ENCODE assay signal across 14 cellular contexts in the genomic region with DNA sequence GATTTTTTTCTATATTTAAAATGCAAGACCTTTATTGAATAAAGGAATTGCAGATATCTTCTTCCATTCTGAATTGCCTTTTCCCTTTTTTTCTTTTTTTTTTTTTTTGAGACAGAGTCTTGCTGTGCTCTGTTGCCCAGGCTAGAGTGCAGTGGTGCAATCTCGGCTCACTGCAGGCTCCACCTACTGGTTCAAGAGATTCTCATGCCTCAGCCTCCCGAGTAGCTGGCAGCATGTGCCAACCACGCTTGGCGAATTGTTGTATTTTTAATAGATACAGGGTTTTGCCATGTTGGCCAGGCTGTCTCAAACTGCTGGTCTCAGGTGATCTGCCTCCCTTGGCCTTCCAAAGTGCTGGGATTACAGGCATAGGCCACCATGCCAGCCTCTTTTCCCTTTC.
DNase-seq lines count a peak whose midpoint lies in the region; ATAC-seq, FAIRE-seq and TF ChIP-seq lines count a peak whose summit lies in the region.
"Had no signal": no experiment of that assay in that cellular context is flagged by ENCODE, and none has a peak within 500 bp of the region (broad histone marks: within the 10 kb centered on the region; RNA-seq: fewer than 3 reads in every experiment).

No MANE protein-coding gene starts in this region.

- H3K9me3 ChIP-seq in H1 (ENCODE audit: insufficient read depth in 2 of 2, low read depth in 1 of 2, low read length in 1 of 2) = no peaks in the 10 kb centered on the region
- H3K9me3 ChIP-seq: breast epithelium had no signal

- no peak overlapping the region for H3K23ac ChIP-seq in H1 (ENCODE audit: insufficient read length)

- no peak overlapping the region for H3K4me2 ChIP-seq in H1 (ENCODE audit: insufficient read depth in 1 of 2, low read depth in 2 of 2, low read length in 2 of 2)

- TF ChIP-seq EP300 in H1 (IDR thresholded peaks at IDR 0.05; ENCODE audit: borderline replicate concordance in 1 of 2, low read depth in 2 of 2, low read length in 2 of 2) = no peak

- peak in 1 of 2 experiments; percentile 13; a peak in 2 of 4 replicates for TF ChIP-seq RAD21 in H1 (IDR thresholded peaks at IDR 0.05 in 1 of 2, conservative IDR thresholded peaks at IDR 0.05 in 1 of 2; ENCODE audit: low read depth in 2 of 2, low read length in 2 of 2)

- no peaks in the 10 kb centered on the region for H3K23me2 ChIP-seq in H1 (ENCODE audit: low read depth, low read length)

- POLR2A ChIA-PET in H1 (lab: Charles Lee; ENCODE audit: partially characterized antibody) = no interaction called here

- no peak overlapping the region for H3K14ac ChIP-seq in H1 (ENCODE audit: insufficient read length)

- H2BK5ac ChIP-seq in H1 (ENCODE audit: low read depth, low read length) = no peak overlapping the region

- H3K27me3 ChIP-seq in H1 (replicated peaks in 1 of 4; ENCODE audit: control insufficient read depth in 3 of 4, extremely low read depth in 1 of 4, insufficient read depth in 3 of 4, low read length in 3 of 4) = no peaks in the 10 kb centered on the region
- H3K27me3 ChIP-seq: breast epithelium had no signal

- H3K4me3 ChIP-seq in H1 (ENCODE audit: extremely low read depth in 1 of 4, insufficient read depth in 2 of 4, low read depth in 3 of 4, low read length in 4 of 4) = no peak overlapping the region
- H3K4me3 ChIP-seq: breast epithelium had no signal

- no peak overlapping the region for H4K5ac ChIP-seq in H1 (ENCODE audit: insufficient read length, low read depth, low read length)

- no peaks in the 10 kb centered on the region for H3K27me3 Mint-ChIP-seq in activated naive CD4-positive, alpha-beta T cell treated with anti-CD3 and anti-CD28 coated beads for 36 hours (ENCODE audit: low read depth)
- no peaks in the 10 kb centered on the region for H3K27me3 Mint-ChIP-seq in progenitor cell of endocrine pancreas

- H4K91ac ChIP-seq in H1 (replicated peaks; ENCODE audit: insufficient read length, low read length) = no peak overlapping the region

- no peaks in the 10 kb centered on the region for H3K36me3 Mint-ChIP-seq in activated naive CD4-positive, alpha-beta T cell treated with anti-CD3 and anti-CD28 coated beads for 36 hours (ENCODE audit: low read depth)
- H3K36me3 Mint-ChIP-seq in activated naive CD4-positive, alpha-beta T cell treated with anti-CD3 and anti-CD28 coated beads, Interleukin-2, amount 50 U/mL, for 72 hours = no peaks in the 10 kb centered on the region
- H3K36me3 Mint-ChIP-seq in progenitor cell of endocrine pancreas (ENCODE audit: insufficient read depth) = peaks cover 1% of the 10 kb centered on the region

- no peak overlapping the region for H4K8ac ChIP-seq in H1 (ENCODE audit: extremely low read depth, insufficient read depth, low read length)

- no peak for FAIRE-seq in H1 (lab: Jason Lieb, UNC)

- H2BK12ac ChIP-seq in H1 (ENCODE audit: low read depth, low read length) = no peak overlapping the region

- H2BK20ac ChIP-seq in H1 (ENCODE audit: low read length) = no peak overlapping the region

- H3K18ac ChIP-seq in H1 (ENCODE audit: extremely low read depth, low read length) = no peak overlapping the region

- H3K36me3 ChIP-seq in H1 (ENCODE audit: control insufficient read depth in 2 of 4, insufficient read depth in 4 of 4, low read length in 3 of 4) = no peaks in the 10 kb centered on the region
- H3K36me3 ChIP-seq: breast epithelium had no signal

- H3K4me1 Mint-ChIP-seq in activated naive CD4-positive, alpha-beta T cell treated with anti-CD3 and anti-CD28 coated beads for 36 hours (ENCODE audit: low read depth) = peaks cover 4% of the 10 kb centered on the region
- no peaks in the 10 kb centered on the region for H3K4me1 Mint-ChIP-seq in progenitor cell of endocrine pancreas (ENCODE audit: low read depth)

- no peak for ATAC-seq in activated naive CD4-positive, alpha-beta T cell treated with anti-CD3 and anti-CD28 coated beads, Interleukin-2, amount 50 U/mL, for 72 hours

- H3K4ac ChIP-seq in H1 (replicated peaks; ENCODE audit: insufficient read length, low read depth, low read length) = no peak overlapping the region

- H3K9me3 Mint-ChIP-seq in activated naive CD4-positive, alpha-beta T cell treated with anti-CD3 and anti-CD28 coated beads for 36 hours = no peaks in the 10 kb centered on the region
- no peaks in the 10 kb centered on the region for H3K9me3 Mint-ChIP-seq in activated naive CD4-positive, alpha-beta T cell treated with anti-CD3 and anti-CD28 coated beads, Interleukin-2, amount 50 U/mL, for 72 hours
- H3K9me3 Mint-ChIP-seq in progenitor cell of endocrine pancreas (ENCODE audit: low read depth) = no peaks in the 10 kb centered on the region

- WGBS in H1 (ENCODE audit: extremely low coverage in 1 of 2, insufficient coverage in 1 of 2, insufficient read length in 1 of 2, insufficient replicate concordance in 2 of 2, low coverage in 1 of 2, low lambda C conversion rate in 2 of 2, missing lambda C conversion rate in 1 of 2), 2 experiments = 78% methylated on average over 4 of the region's 4 CpGs; no CpG with 5 or more reads in 1 of the 2 experiments

- CTCF ChIA-PET in activated naive CD4-positive, alpha-beta T cell treated with anti-CD3 and anti-CD28 coated beads for 36 hours (lab: Charles Lee) = no interaction called here
- CTCF ChIA-PET in H1 (lab: Charles Lee; ENCODE audit: partially characterized antibody) = interaction anchor here (0.7 kb wide), 1 partner anchor 125 kb away, joined by 3 read pairs; no protein-coding TSS in a partner anchor

- no peak overlapping the region for H3K9ac ChIP-seq in H1 (replicated peaks in 1 of 4; ENCODE audit: extremely low read depth in 1 of 4, low read depth in 3 of 4, low read length in 3 of 4)

- H3K27ac ChIP-seq in H1 (ENCODE audit: low read depth, low read length) = no peak overlapping the region
- H3K27ac ChIP-seq: breast epithelium had no signal

- H3K56ac ChIP-seq in H1 (replicated peaks; ENCODE audit: insufficient read length, low read depth, low read length) = no peak overlapping the region

- H3K79me1 ChIP-seq in H1 (ENCODE audit: low read depth, low read length) = no peaks in the 10 kb centered on the region

- intact Hi-C loops in activated naive CD4-positive, alpha-beta T cell treated with anti-CD3 and anti-CD28 coated beads for 36 hours (cut with micrococcal nuclease) = no loop called here

- no peak overlapping the region for H2AFZ ChIP-seq in H1 (ENCODE audit: low read length)

- H2BK120ac ChIP-seq in H1 (replicated peaks; ENCODE audit: low read depth, low read length) = no peak overlapping the region

- H4K20me1 ChIP-seq in H1 (replicated peaks in 1 of 2; ENCODE audit: control insufficient read depth in 1 of 2, insufficient read depth in 2 of 2, low read length in 2 of 2) = no peaks in the 10 kb centered on the region

- DNase-seq in activated naive CD4-positive, alpha-beta T cell treated with anti-CD3 and anti-CD28 coated beads for 36 hours = peak; percentile 5
- no peak for DNase-seq in activated naive CD4-positive, alpha-beta T cell treated with anti-CD3 and anti-CD28 coated beads, Interleukin-2, amount 50 U/mL, for 72 hours (ENCODE audit: low spot score in 2 of 2)
- DNase-seq in NAMALWA (ENCODE audit: low spot score) (peak; percentile 3), H1 (ENCODE audit: low read depth in 1 of 2, low spot score in 2 of 2) (no peak), progenitor cell of endocrine pancreas (ENCODE audit: low spot score, unreplicated experiment) (no peak), hypothalamus (lab: John Stamatoyannopoulos, UW) (no peak), NCI-H82 treated with DMSO at 0.1 percent for 48 hours (lab: John Stamatoyannopoulos, UW; ENCODE audit: unreplicated experiment) (no peak), HuH-7 (ENCODE audit: low spot score) (no peak)
- DNase-seq: activated naive CD4-positive, alpha-beta T cell; effector CD8-positive, alpha-beta T cell; NCI-H1048; NCI-H446; SHP77 had no signal

- no peak overlapping the region for H3K4me3 Mint-ChIP-seq in activated naive CD4-positive, alpha-beta T cell treated with anti-CD3 and anti-CD28 coated beads for 36 hours
- no peak overlapping the region for H3K4me3 Mint-ChIP-seq in progenitor cell of endocrine pancreas (ENCODE audit: low read depth)

- TF ChIP-seq POLR2A in H1 (IDR thresholded peaks at IDR 0.05; ENCODE audit: control extremely low read depth in 1 of 2, low read depth in 2 of 2, low read length in 2 of 2) = no peak

- H2AK5ac ChIP-seq in H1 (ENCODE audit: low read depth, low read length) = no peak overlapping the region

- H3K4me1 ChIP-seq in H1 (replicated peaks in 1 of 4; ENCODE audit: control insufficient read depth in 3 of 4, insufficient read depth in 4 of 4, low read length in 3 of 4) = no peaks in the 10 kb centered on the region
- H3K4me1 ChIP-seq: breast epithelium had no signal

- H3K27ac Mint-ChIP-seq in activated naive CD4-positive, alpha-beta T cell treated with anti-CD3 and anti-CD28 coated beads for 36 hours = no peak overlapping the region
- no peak overlapping the region for H3K27ac Mint-ChIP-seq in activated naive CD4-positive, alpha-beta T cell treated with anti-CD3 and anti-CD28 coated beads, Interleukin-2, amount 50 U/mL, for 72 hours
- H3K27ac Mint-ChIP-seq in progenitor cell of endocrine pancreas = no peak overlapping the region

- TF ChIP-seq CTCF in H1 (IDR thresholded peaks at IDR 0.05; ENCODE audit: control extremely low read depth in 1 of 3, insufficient read depth in 1 of 3, low read depth in 1 of 3, low read length in 3 of 3) (peak; percentile 17 to 36 (median 34); a peak in 3 of 4 replicates), progenitor cell of endocrine pancreas (IDR thresholded peaks at IDR 0.05; ENCODE audit: unreplicated experiment) (peak; percentile 10)

- no peaks in the 10 kb centered on the region for H3K79me2 ChIP-seq in H1 (ENCODE audit: control insufficient read depth in 1 of 2, insufficient read depth in 2 of 2, low read length in 2 of 2)

- no peak overlapping the region for H2BK15ac ChIP-seq in H1 (ENCODE audit: low read length)

TF ChIP-seq in H1, 55 proteins besides CTCF, POLR2A, EP300 and RAD21:
- TF ChIP-seq CHD1 (IDR thresholded peaks at IDR 0.05; ENCODE audit: low read depth, low read length) (no peak), NRF1 (IDR thresholded peaks at IDR 0.05; ENCODE audit: low read depth, low read length) (no peak)

Comparison
In these comparisons a context has a peak if more than half of its experiments do, and no peak if none do; other contexts are left out.
1. DNase-seq: peak in activated naive CD4-positive, alpha-beta T cell treated with anti-CD3 and anti-CD28 coated beads for 36 hours (single experiment) and NAMALWA (single experiment); none in activated naive CD4-positive, alpha-beta T cell treated with anti-CD3 and anti-CD28 coated beads, Interleukin-2, amount 50 U/mL, for 72 hours (0 of 2), H1 (0 of 2), progenitor cell of endocrine pancreas (single experiment), hypothalamus (0 of 51), NCI-H82 treated with DMSO at 0.1 percent for 48 hours (single experiment) and HuH-7 (single experiment).